ENCODE assay signal across 8 cellular contexts in the genomic region with DNA sequence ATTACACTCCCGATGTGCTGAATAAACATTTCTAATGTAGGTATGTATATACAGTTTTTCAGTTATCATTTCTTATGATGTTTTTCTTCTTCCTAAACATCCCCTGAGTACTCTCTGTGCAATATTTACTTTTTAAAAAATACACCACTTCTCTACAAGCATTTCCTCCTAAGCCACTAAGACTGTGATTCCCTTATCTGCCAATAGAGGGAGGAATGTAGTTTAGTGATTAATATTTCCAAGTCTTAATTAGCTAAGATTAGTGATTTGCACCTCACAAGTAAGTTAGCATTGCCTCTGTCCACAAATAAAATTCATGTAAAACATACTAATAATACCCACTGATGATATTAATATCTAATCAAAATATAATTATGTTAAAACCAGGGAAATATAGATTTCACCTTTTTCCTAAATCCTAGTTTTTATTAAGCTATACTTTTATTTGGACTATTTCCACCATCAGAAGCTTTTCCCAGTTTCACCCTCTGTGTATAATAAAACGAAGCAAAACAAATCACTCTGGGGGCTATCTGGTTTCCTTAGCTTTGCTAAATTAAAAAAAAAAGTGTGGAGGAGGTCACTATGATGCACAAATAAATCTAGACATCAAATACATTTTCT.
DNase-seq lines count a peak whose midpoint lies in the region; ATAC-seq, FAIRE-seq and TF ChIP-seq lines count a peak whose summit lies in the region.

No MANE protein-coding gene starts in this region.

- no peak overlapping the region for H3K27ac ChIP-seq in MM.1S (ENCODE audit: low read length)
- H3K27ac ChIP-seq in endothelial cell of umbilical vein (ENCODE audit: insufficient read depth, low read depth, low read length), result no peak overlapping the region
- H3K27ac ChIP-seq in pancreas, result no peak overlapping the region
- H3K27ac ChIP-seq in colonic mucosa, result no peak overlapping the region

- H3F3A ChIP-seq in MM.1S (ENCODE audit: insufficient read depth, low read length), result no peaks in the 10 kb centered on the region

- H3K36me3 ChIP-seq in MM.1S (replicated peaks; ENCODE audit: insufficient read depth, low read length), result no peaks in the 10 kb centered on the region
- no peaks in the 10 kb centered on the region for H3K36me3 ChIP-seq in endothelial cell of umbilical vein (ENCODE audit: control insufficient read depth in 2 of 2, extremely low read depth in 1 of 2, insufficient read depth in 2 of 2, low read length in 2 of 2)
- H3K36me3 ChIP-seq in pancreas, result no peaks in the 10 kb centered on the region
- no peaks in the 10 kb centered on the region for H3K36me3 ChIP-seq in colonic mucosa

- H3K9me2 ChIP-seq in MM.1S (replicated peaks; ENCODE audit: insufficient read depth, low read length), result no peaks in the 10 kb centered on the region

- TF ChIP-seq CTCF in MM.1S (IDR thresholded peaks at IDR 0.05; ENCODE audit: low read length) (peak; percentile 70), endothelial cell of umbilical vein (IDR thresholded peaks at IDR 0.05; ENCODE audit: extremely low read depth in 1 of 2, insufficient read depth in 1 of 2, low read depth in 1 of 2, low read length in 2 of 2) (peak; percentile 29 to 52), pancreas (IDR thresholded peaks at IDR 0.05) (peak in 2 of 4 donors; percentile 10 to 35), colonic mucosa (IDR thresholded peaks at IDR 0.05) (no peak)

- H2AFZ ChIP-seq in MM.1S (ENCODE audit: low read length) (no peak overlapping the region), endothelial cell of umbilical vein (ENCODE audit: low read depth, low read length) (no peak overlapping the region)

- H3K4me3 ChIP-seq in MM.1S (ENCODE audit: low read length) (no peak overlapping the region), endothelial cell of umbilical vein (replicated peaks in 1 of 3; ENCODE audit: insufficient read depth in 1 of 3, low read depth in 1 of 3, low read length in 3 of 3) (no peak overlapping the region), pancreas (no peak overlapping the region), colonic mucosa (no peak overlapping the region)

- H3K27me3 ChIP-seq in MM.1S (replicated peaks; ENCODE audit: insufficient read depth, low read length), result no peaks in the 10 kb centered on the region
- H3K27me3 ChIP-seq in endothelial cell of umbilical vein (ENCODE audit: control insufficient read depth in 2 of 2, insufficient read depth in 2 of 2, low read length in 2 of 2), result no peaks in the 10 kb centered on the region
- H3K27me3 ChIP-seq in pancreas, result no peaks in the 10 kb centered on the region
- no peaks in the 10 kb centered on the region for H3K27me3 ChIP-seq in colonic mucosa

- intact Hi-C loops in endothelial cell of umbilical vein (cut with micrococcal nuclease) (loop anchor here (1.0 to 10.0 kb wide), 3 partner anchors 181 to 1176 kb away; partner anchors contain the start of gene FAT4), pancreas (cut with DNase I) (no loop called here), colonic mucosa (cut with DNase I) (no loop called here)

- DNase-seq in MM.1S, result peak; percentile 38
- peak; percentile 36 for DNase-seq in endothelial cell of umbilical vein (ENCODE audit: low read depth, low spot score)
- peak; percentile 32 for DNase-seq in renal cortical epithelial cell (ENCODE audit: low read depth)
- no peak for DNase-seq in NCI-H748 treated with DMSO at 0.1 percent for 48 hours (lab: John Stamatoyannopoulos, UW)
- no peak for DNase-seq in pancreas
- no peak for DNase-seq in colonic mucosa
- DNase-seq in HEK293T (ENCODE audit: extremely low spot score), result no peak

- FAIRE-seq in endothelial cell of umbilical vein (lab: Jason Lieb, UNC), result no peak
- no peak for FAIRE-seq in pancreas (lab: Jason Lieb, UNC)

- H3K4me2 ChIP-seq in MM.1S (ENCODE audit: low read depth, low read length) (no peak overlapping the region), endothelial cell of umbilical vein (ENCODE audit: insufficient read depth, low read length) (no peak overlapping the region)

- no peaks in the 10 kb centered on the region for H3K9me3 ChIP-seq in MM.1S (replicated peaks; ENCODE audit: insufficient read depth, low read length)
- no peaks in the 10 kb centered on the region for H3K9me3 ChIP-seq in endothelial cell of umbilical vein (replicated peaks; ENCODE audit: control insufficient read depth, insufficient read depth, low read length)
- H3K9me3 ChIP-seq in pancreas, result no peaks in the 10 kb centered on the region
- no peaks in the 10 kb centered on the region for H3K9me3 ChIP-seq in colonic mucosa

- no TSS peak for BruUV-seq in endothelial cell of umbilical vein (replicated peaks; lab: Mats Ljungman, UMichigan)

- dilution Hi-C loops in endothelial cell of umbilical vein (cut with MboI; ENCODE audit: extremely low pct_ligation_motif_present, low sequenced_read_pairs), result no loop called here

- no peaks in the 10 kb centered on the region for H4K20me1 ChIP-seq in MM.1S (ENCODE audit: insufficient read depth, low read length)
- H4K20me1 ChIP-seq in endothelial cell of umbilical vein (replicated peaks; ENCODE audit: control insufficient read depth, extremely low read depth, insufficient read depth, low read length), result no peaks in the 10 kb centered on the region

- WGBS in pancreas, 2 donors, result 60 to 64% methylated on average over 2 of the region's 2 CpGs

- H3K79me2 ChIP-seq in MM.1S (ENCODE audit: low read length) (no peaks in the 10 kb centered on the region), endothelial cell of umbilical vein (ENCODE audit: control insufficient read depth, insufficient read depth, low read length) (no peaks in the 10 kb centered on the region)

- no peak for TF ChIP-seq POLR2A in endothelial cell of umbilical vein (IDR thresholded peaks at IDR 0.05; ENCODE audit: low read depth, low read length)

- H3K9ac ChIP-seq in MM.1S (ENCODE audit: low read length) (no peak overlapping the region), endothelial cell of umbilical vein (replicated peaks; ENCODE audit: extremely low read depth, insufficient read depth, low read length) (no peak overlapping the region), colonic mucosa (ENCODE audit: low read depth in 2 of 2, low read length in 2 of 2) (no peak overlapping the region)

- ATAC-seq in GM18511 (IDR thresholded peaks at IDR 0.05; ENCODE audit: unreplicated experiment) (peak; percentile 65), pancreas (no peak)

- H3K4me1 ChIP-seq in MM.1S (ENCODE audit: low read length) (no peaks in the 10 kb centered on the region), endothelial cell of umbilical vein (ENCODE audit: control insufficient read depth, extremely low read depth, insufficient read depth, low read length) (no peaks in the 10 kb centered on the region), pancreas (no peaks in the 10 kb centered on the region), colonic mucosa (no peaks in the 10 kb centered on the region)

- POLR2A ChIA-PET in endothelial cell of umbilical vein (lab: Charles Lee) (no interaction called here), HEK293T (lab: Yijun Ruan, JAX) (no interaction called here)

- H3K9me1 ChIP-seq in endothelial cell of umbilical vein (replicated peaks; ENCODE audit: control insufficient read depth, extremely low read depth, insufficient read depth, low read length), result no peaks in the 10 kb centered on the region

- CTCF ChIA-PET in endothelial cell of umbilical vein (lab: Charles Lee) (interaction anchor here (0.6 to 2.2 kb wide), 38 partner anchors 9 to 1255 kb away, joined by 3 to 32 read pairs (median 4); partner anchors contain the start of gene FAT4), HEK293T (lab: Yijun Ruan, JAX) (interaction anchor here (0.6 to 0.9 kb wide), 2 partner anchors 360 to 848 kb away, joined by 3 read pairs; no protein-coding TSS in a partner anchor)

TF ChIP-seq in endothelial cell of umbilical vein, 7 proteins besides CTCF, POLR2A, EP300 and RAD21:
- TF ChIP-seq JUN (IDR thresholded peaks at IDR 0.05; ENCODE audit: borderline replicate concordance, insufficient read depth, insufficient read length, low read depth), result no peak
- TF ChIP-seq GATA2 (IDR thresholded peaks at IDR 0.05; ENCODE audit: insufficient read depth, insufficient read length, low read depth, low read length), result no peak
- TF ChIP-seq, protein P1, sequence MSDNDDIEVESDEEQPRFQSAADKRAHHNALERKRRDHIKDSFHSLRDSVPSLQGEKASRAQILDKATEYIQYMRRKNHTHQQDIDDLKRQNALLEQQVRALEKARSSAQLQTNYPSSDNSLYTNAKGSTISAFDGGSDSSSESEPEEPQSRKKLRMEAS (IDR thresholded peaks at IDR 0.05; ENCODE audit: insufficient read depth, insufficient read length), result no peak
- no peak for TF ChIP-seq MYC (IDR thresholded peaks at IDR 0.05; ENCODE audit: low read depth, low read length)
- no peak for TF ChIP-seq EZH2 (IDR thresholded peaks at IDR 0.05; ENCODE audit: borderline replicate concordance, low read depth, low read length, severe bottlenecking)
- no peak for TF ChIP-seq FOS (IDR thresholded peaks at IDR 0.05; ENCODE audit: borderline replicate concordance, insufficient read depth, low read length)
- TF ChIP-seq POLR2AphosphoS5 (IDR thresholded peaks at IDR 0.05; ENCODE audit: insufficient read depth, low read depth, low read length), result no peak

TF ChIP-seq in HEK293T, 16 proteins besides CTCF, POLR2A, EP300 and RAD21:
- TF ChIP-seq PKNOX1 (IDR thresholded peaks at IDR 0.05) (no peak), FOXK2 (IDR thresholded peaks at IDR 0.05) (no peak), L3MBTL2 (conservative IDR thresholded peaks at IDR 0.05) (no peak), BHLHE40 (IDR thresholded peaks at IDR 0.05; ENCODE audit: borderline replicate concordance) (no peak), ARNT (IDR thresholded peaks at IDR 0.05) (no peak)
TF ChIP-seq in HEK293T: peak in this region for 0.

Comparison
In these comparisons a context has a peak if more than half of its experiments do, and no peak if none do; other contexts are left out.
1. DNase-seq: peak in MM.1S (single experiment), endothelial cell of umbilical vein (single experiment) and renal cortical epithelial cell (single experiment); none in NCI-H748 treated with DMSO at 0.1 percent for 48 hours (single experiment), pancreas (0 of 6), colonic mucosa (single experiment) and HEK293T (single experiment).